In the genomic region with DNA sequence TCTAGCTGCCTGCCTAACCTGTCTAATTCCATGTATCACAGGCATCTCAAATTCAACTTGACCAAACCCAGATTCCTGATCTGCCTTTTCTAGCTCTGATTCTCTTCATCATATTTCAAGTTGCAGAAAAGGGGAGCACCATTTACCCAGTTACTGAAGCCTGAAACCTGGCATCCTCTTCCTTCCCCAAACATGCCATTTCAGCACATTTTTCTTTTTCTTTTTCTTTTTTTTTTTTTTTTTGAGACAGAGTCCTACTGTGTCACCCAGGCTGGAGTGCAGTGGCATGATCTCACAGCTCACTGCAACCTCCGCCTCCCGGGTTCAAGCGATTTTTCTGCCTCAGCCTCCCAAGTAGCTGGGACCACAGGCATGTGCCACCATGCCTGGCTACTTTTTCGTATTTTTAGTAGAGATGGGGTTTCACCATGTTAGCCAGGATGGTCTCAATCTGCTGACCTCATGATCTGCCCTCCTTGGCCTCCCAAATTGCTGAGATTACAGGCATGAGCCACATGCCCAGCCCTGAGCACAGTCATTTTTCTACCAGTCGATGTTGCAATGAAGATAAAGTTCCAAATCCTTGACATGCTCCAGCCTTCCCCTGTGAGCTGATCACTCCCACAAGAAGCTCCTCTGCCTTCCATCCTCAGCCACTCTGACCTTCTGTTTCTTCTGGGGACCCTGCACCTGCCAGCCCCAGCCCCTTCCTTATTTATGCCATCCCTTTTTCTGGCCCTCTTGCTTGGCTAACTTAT, we compare ENCODE assay signal across 1 cellular context.
TF ChIP-seq lines count a peak whose summit lies in the region.

No MANE protein-coding gene starts in this region.

TF ChIP-seq in GM23338, 12 proteins besides CTCF, POLR2A, EP300 and RAD21 (continued from another document):
- TF ChIP-seq, protein P1, sequence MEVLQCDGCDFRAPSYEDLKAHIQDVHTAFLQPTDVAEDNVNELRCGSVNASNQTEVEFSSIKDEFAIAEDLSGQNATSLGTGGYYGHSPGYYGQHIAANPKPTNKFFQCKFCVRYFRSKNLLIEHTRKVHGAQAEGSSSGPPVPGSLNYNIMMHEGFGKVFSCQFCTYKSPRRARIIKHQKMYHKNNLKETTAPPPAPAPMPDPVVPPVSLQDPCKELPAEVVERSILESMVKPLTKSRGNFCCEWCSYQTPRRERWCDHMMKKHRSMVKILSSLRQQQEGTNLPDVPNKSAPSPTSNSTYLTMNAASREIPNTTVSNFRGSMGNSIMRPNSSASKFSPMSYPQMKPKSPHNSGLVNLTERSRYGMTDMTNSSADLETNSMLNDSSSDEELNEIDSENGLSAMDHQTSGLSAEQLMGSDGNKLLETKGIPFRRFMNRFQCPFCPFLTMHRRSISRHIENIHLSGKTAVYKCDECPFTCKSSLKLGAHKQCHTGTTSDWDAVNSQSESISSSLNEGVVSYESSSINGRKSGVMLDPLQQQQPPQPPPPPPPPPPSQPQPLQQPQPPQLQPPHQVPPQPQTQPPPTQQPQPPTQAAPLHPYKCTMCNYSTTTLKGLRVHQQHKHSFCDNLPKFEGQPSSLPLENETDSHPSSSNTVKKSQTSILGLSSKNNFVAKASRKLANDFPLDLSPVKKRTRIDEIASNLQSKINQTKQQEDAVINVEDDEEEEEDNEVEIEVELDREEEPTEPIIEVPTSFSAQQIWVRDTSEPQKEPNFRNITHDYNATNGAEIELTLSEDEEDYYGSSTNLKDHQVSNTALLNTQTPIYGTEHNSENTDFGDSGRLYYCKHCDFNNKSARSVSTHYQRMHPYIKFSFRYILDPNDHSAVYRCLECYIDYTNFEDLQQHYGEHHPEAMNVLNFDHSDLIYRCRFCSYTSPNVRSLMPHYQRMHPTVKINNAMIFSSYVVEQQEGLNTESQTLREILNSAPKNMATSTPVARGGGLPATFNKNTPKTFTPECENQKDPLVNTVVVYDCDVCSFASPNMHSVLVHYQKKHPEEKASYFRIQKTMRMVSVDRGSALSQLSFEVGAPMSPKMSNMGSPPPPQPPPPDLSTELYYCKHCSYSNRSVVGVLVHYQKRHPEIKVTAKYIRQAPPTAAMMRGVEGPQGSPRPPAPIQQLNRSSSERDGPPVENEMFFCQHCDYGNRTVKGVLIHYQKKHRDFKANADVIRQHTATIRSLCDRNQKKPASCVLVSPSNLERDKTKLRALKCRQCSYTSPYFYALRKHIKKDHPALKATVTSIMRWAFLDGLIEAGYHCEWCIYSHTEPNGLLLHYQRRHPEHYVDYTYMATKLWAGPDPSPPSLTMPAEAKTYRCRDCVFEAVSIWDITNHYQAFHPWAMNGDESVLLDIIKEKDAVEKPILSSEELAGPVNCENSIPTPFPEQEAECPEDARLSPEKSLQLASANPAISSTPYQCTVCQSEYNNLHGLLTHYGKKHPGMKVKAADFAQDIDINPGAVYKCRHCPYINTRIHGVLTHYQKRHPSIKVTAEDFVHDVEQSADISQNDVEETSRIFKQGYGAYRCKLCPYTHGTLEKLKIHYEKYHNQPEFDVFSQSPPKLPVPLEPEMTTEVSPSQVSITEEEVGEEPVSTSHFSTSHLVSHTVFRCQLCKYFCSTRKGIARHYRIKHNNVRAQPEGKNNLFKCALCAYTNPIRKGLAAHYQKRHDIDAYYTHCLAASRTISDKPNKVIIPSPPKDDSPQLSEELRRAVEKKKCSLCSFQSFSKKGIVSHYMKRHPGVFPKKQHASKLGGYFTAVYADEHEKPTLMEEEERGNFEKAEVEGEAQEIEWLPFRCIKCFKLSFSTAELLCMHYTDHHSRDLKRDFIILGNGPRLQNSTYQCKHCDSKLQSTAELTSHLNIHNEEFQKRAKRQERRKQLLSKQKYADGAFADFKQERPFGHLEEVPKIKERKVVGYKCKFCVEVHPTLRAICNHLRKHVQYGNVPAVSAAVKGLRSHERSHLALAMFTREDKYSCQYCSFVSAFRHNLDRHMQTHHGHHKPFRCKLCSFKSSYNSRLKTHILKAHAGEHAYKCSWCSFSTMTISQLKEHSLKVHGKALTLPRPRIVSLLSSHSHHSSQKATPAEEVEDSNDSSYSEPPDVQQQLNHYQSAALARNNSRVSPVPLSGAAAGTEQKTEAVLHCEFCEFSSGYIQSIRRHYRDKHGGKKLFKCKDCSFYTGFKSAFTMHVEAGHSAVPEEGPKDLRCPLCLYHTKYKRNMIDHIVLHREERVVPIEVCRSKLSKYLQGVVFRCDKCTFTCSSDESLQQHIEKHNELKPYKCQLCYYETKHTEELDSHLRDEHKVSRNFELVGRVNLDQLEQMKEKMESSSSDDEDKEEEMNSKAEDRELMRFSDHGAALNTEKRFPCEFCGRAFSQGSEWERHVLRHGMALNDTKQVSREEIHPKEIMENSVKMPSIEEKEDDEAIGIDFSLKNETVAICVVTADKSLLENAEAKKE (CRISPR knock-in tag; IDR thresholded peaks at IDR 0.05) = no peak
- TF ChIP-seq CREB1 (CRISPR knock-in tag; IDR thresholded peaks at IDR 0.05; ENCODE audit: low read depth) (no peak), ZNF114 (CRISPR knock-in tag; IDR thresholded peaks at IDR 0.05) (no peak), POLR2AphosphoS5 (IDR thresholded peaks at IDR 0.05; ENCODE audit: low read depth) (no peak), REST (IDR thresholded peaks at IDR 0.05; ENCODE audit: unreplicated experiment) (no peak), ETS1 (IDR thresholded peaks at IDR 0.05) (no peak), STAT1 (IDR thresholded peaks at IDR 0.05; ENCODE audit: unreplicated experiment) (no peak)
